In the genomic region with DNA sequence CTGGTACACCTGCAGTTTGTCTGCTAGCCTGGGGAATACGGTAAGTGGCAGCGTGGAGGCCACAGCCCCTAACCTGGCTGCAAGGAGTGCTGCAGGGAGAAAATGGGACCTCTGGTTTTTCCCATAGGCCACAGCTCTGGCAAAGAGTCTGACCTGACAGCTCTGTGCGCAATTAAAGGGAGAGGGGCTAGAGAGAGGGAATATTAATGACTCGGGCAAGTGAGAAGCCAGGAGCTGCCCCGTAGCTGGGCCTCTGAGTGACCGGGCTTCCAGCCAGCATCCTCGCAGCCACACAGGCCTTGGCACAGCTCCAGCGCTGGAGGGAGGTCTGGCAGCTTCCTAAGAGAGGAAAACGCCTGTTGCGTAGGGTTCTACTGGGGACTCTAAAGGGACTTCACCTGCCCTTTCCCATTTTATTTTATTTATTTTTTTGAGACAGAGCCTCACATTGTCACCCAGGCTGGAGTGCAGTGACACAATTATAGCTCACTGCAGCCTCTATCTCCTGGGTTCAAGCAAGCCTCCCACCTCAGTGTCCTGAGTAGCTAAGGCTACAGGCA, we compare ENCODE assay signal across 8 cellular contexts. TPM values are rescaled to one million over a fixed set of nuclear protein-coding genes. Genes with fewer than 3 reads are reported as not detected.
DNase-seq lines count a peak whose midpoint lies in the region; ATAC-seq lines count a peak whose summit lies in the region.

No MANE protein-coding gene starts in this region.

- no peak overlapping the region for H2BK15ac ChIP-seq in neuronal stem cell (ENCODE audit: low read length)

- no peak overlapping the region for H2AK5ac ChIP-seq in neuronal stem cell (ENCODE audit: low read depth, low read length)

- peak; percentile 87 for DNase-seq in DMS153 (lab: John Stamatoyannopoulos, UW)
- peak; percentile 24 for DNase-seq in NCI-H2227 (lab: John Stamatoyannopoulos, UW; ENCODE audit: unreplicated experiment)
- DNase-seq in dermis blood vessel endothelial cell, result peak; percentile 77
- no peak for DNase-seq in neuronal stem cell (ENCODE audit: low spot score)
- DNase-seq in stimulated activated naive CD4-positive, alpha-beta T cell treated with Interleukin-2 at 50 U/mL for 16 hours (lab: John Stamatoyannopoulos, UW), result no peak
- DNase-seq in islet precursor cell, result no peak

- no peak overlapping the region for H3K4me3 ChIP-seq in neuronal stem cell (ENCODE audit: low read length in 2 of 2)

- H3K4ac ChIP-seq in neuronal stem cell (ENCODE audit: low read length), result no peak overlapping the region

- no peak overlapping the region for H3K23ac ChIP-seq in neuronal stem cell (ENCODE audit: low read depth, low read length, poor library complexity)

- WGBS in neuronal stem cell (ENCODE audit: extremely low coverage in 2 of 2, insufficient read length in 2 of 2, insufficient replicate concordance in 1 of 2), 2 donors, result no CpG with 5 or more reads among the region's 10 CpGs

- H3K27ac ChIP-seq in neuronal stem cell (replicated peaks; ENCODE audit: low read length), result no peak overlapping the region

- H3K27me3 ChIP-seq in neuronal stem cell (ENCODE audit: control insufficient read depth in 3 of 3, insufficient read depth in 3 of 3, low read depth in 1 of 3, low read length in 3 of 3), result peaks cover 0 to 1% (median 0%) of the 10 kb centered on the region in 3 experiments

- no peaks in the 10 kb centered on the region for H3K79me1 ChIP-seq in neuronal stem cell (ENCODE audit: low read depth, low read length)

- no peak overlapping the region for H2BK12ac ChIP-seq in neuronal stem cell (ENCODE audit: low read length)

- H2AFZ ChIP-seq in neuronal stem cell (ENCODE audit: low read length), result peak overlapping the region; percentile 73

- ATAC-seq in HG03378 (IDR thresholded peaks at IDR 0.05; ENCODE audit: unreplicated experiment) (no peak), GM21360 (IDR thresholded peaks at IDR 0.05; ENCODE audit: unreplicated experiment) (no peak)

- H4K91ac ChIP-seq in neuronal stem cell (ENCODE audit: low read depth, low read length, poor library complexity), result no peak overlapping the region

- peaks cover 0 to 7% of the 10 kb centered on the region in 2 donors for H3K4me1 ChIP-seq in neuronal stem cell (ENCODE audit: control insufficient read depth in 2 of 2, insufficient read depth in 1 of 2, low read depth in 1 of 2, low read length in 2 of 2)

- H3K36me3 ChIP-seq in neuronal stem cell (replicated peaks in 1 of 2; ENCODE audit: control insufficient read depth in 2 of 2, insufficient read depth in 2 of 2, low read length in 2 of 2), result no peaks in the 10 kb centered on the region

- no peak overlapping the region for H3K4me2 ChIP-seq in neuronal stem cell (ENCODE audit: insufficient read depth, low read length, poor library complexity, severe bottlenecking)

- no peaks in the 10 kb centered on the region for H3K9me3 ChIP-seq in neuronal stem cell (replicated peaks in 1 of 2; ENCODE audit: control insufficient read depth in 2 of 2, insufficient read depth in 1 of 2, low read depth in 1 of 2, low read length in 2 of 2)

- H2BK120ac ChIP-seq in neuronal stem cell (ENCODE audit: low read depth, low read length), result no peak overlapping the region

- no peak overlapping the region for H2BK5ac ChIP-seq in neuronal stem cell (ENCODE audit: low read length)

- H3K14ac ChIP-seq in neuronal stem cell (ENCODE audit: low read length), result no peak overlapping the region

- no peak overlapping the region for H3K9ac ChIP-seq in neuronal stem cell (ENCODE audit: low read depth, low read length, poor library complexity)

- no peak overlapping the region for H3K18ac ChIP-seq in neuronal stem cell (ENCODE audit: low read length)

- no peak overlapping the region for H4K8ac ChIP-seq in neuronal stem cell (ENCODE audit: low read depth, low read length)

RNA-seq across cellular contexts. Expression of a gene that starts 18.2 kb away (rescaled TPM):
- not detected in 2 replicates for total RNA-seq in dermis blood vessel endothelial cell
- 0.08 TPM for polyA plus RNA-seq in neuronal stem cell (2013, experiment 1 of 2)
- 0.04 TPM for polyA plus RNA-seq in neuronal stem cell (2013, experiment 2 of 2)

RNA-seq across cellular contexts. Expression of a gene that starts 55.3 kb away (rescaled TPM):
- total RNA-seq in dermis blood vessel endothelial cell, result 0.34 and 2.8 TPM in 2 replicates
- polyA plus RNA-seq in neuronal stem cell (2013, experiment 1 of 2), result 14.2 TPM
- polyA plus RNA-seq in neuronal stem cell (2013, experiment 2 of 2), result 14.9 TPM

Comparison
In these comparisons a context has a peak if more than half of its experiments do, and no peak if none do; other contexts are left out.
1. DNase-seq: peak in DMS153 (single experiment), NCI-H2227 (single experiment) and dermis blood vessel endothelial cell (single experiment); none in neuronal stem cell (single experiment), stimulated activated naive CD4-positive, alpha-beta T cell treated with Interleukin-2 at 50 U/mL for 16 hours (single experiment) and islet precursor cell (single experiment).